In genomic region chrX:1491851-1492349, GRCh38 we compare ENCODE assay signal across 8 cellular contexts. TPM values are rescaled to one million over a fixed set of nuclear protein-coding genes. Genes with fewer than 3 reads are reported as not detected.
DNase-seq lines count a peak whose midpoint lies in the region; ATAC-seq and TF ChIP-seq lines count a peak whose summit lies in the region.

No MANE protein-coding gene starts in this region.

- no peaks in the 10 kb centered on the region for H3K27me3 ChIP-seq in prostate gland (replicated peaks; ENCODE audit: insufficient read depth)

- no peaks in the 10 kb centered on the region for H3K36me3 ChIP-seq in prostate gland

- no peak for TF ChIP-seq CTCF in GM10266 (IDR thresholded peaks at IDR 0.05; ENCODE audit: control insufficient read depth, insufficient read depth, low read depth, missing control alignments)
- no peak for TF ChIP-seq CTCF in prostate gland (IDR thresholded peaks at IDR 0.05)

- H3K9me3 Mint-ChIP-seq in activated T-cell treated with anti-CD3 and anti-CD28 coated beads, Interleukin-2, amount 50 U/mL, for 72 hours: peaks cover 4 to 7% of the 10 kb centered on the region in 2 donors
- H3K9me3 Mint-ChIP-seq in naive thymus-derived CD8-positive, alpha-beta T cell: peaks cover 0 to 9% (median 0%) of the 10 kb centered on the region in 9 donors

- H3K4me3 Mint-ChIP-seq in activated T-cell treated with anti-CD3 and anti-CD28 coated beads, Interleukin-2, amount 50 U/mL, for 72 hours: no peak overlapping the region
- peak overlapping the region in 1 of 10 donors; percentile 6 for H3K4me3 Mint-ChIP-seq in naive thymus-derived CD8-positive, alpha-beta T cell

- H3K4me1 ChIP-seq in prostate gland (replicated peaks): no peaks in the 10 kb centered on the region

- WGBS in prostate gland: 83% methylated on average over 6 of the region's 6 CpGs

- peaks cover 14 to 17% of the 10 kb centered on the region in 2 donors for H3K36me3 Mint-ChIP-seq in activated T-cell treated with anti-CD3 and anti-CD28 coated beads, Interleukin-2, amount 50 U/mL, for 72 hours (ENCODE audit: insufficient read depth in 2 of 2)
- peaks cover 10 to 62% (median 13%) of the 10 kb centered on the region in 3 donors for H3K36me3 Mint-ChIP-seq in naive thymus-derived CD8-positive, alpha-beta T cell

- POLR2A ChIA-PET in naive thymus-derived CD8-positive, alpha-beta T cell (lab: Charles Lee): no interaction called here

- peaks cover 35% of the 10 kb centered on the region for H3K4me1 Mint-ChIP-seq in activated T-cell treated with anti-CD3 and anti-CD28 coated beads, Interleukin-2, amount 50 U/mL, for 72 hours (ENCODE audit: low read depth)
- peaks cover 31 to 55% (median 41%) of the 10 kb centered on the region in 4 donors for H3K4me1 Mint-ChIP-seq in naive thymus-derived CD8-positive, alpha-beta T cell

- H3K27me3 Mint-ChIP-seq in activated T-cell treated with anti-CD3 and anti-CD28 coated beads, Interleukin-2, amount 50 U/mL, for 72 hours (ENCODE audit: low read depth): no peaks in the 10 kb centered on the region
- H3K27me3 Mint-ChIP-seq in naive thymus-derived CD8-positive, alpha-beta T cell: no peaks in the 10 kb centered on the region

- H3K27ac Mint-ChIP-seq in activated T-cell treated with anti-CD3 and anti-CD28 coated beads, Interleukin-2, amount 50 U/mL, for 72 hours: peak overlapping the region; percentile 35
- H3K27ac Mint-ChIP-seq in naive thymus-derived CD8-positive, alpha-beta T cell: peak overlapping the region in 9 of 10 donors; percentile 61 to 93 (median 88)

- peak; percentile 60 for ATAC-seq in GM21367 (IDR thresholded peaks at IDR 0.05; ENCODE audit: unreplicated experiment)
- peak; percentile 66 for ATAC-seq in HG03457 (IDR thresholded peaks at IDR 0.05; ENCODE audit: unreplicated experiment)
- peak; percentile 73 to 83 for ATAC-seq in activated T-cell treated with anti-CD3 and anti-CD28 coated beads, Interleukin-2, amount 50 U/mL, for 72 hours (replicated peaks in 1 of 2)
- peak; percentile 68 to 82 for ATAC-seq in naive thymus-derived CD8-positive, alpha-beta T cell

- peak; percentile 86 for DNase-seq in GM10266 (ENCODE audit: extremely low spot score)
- DNase-seq in activated T-cell treated with anti-CD3 and anti-CD28 coated beads, Interleukin-2, amount 50 U/mL, for 72 hours: peak; percentile 66 to 67
- peak in 7 of 10 donors; percentile 28 to 82 (median 65) for DNase-seq in naive thymus-derived CD8-positive, alpha-beta T cell
- DNase-seq in prostate gland (ENCODE audit: low spot score): no peak
- no peak for DNase-seq in medulla oblongata (ENCODE audit: extremely low spot score)
- DNase-seq in NK-92 treated with Interleukin-12 subunit alpha and Interleukin-12 subunit beta, amount 100 ng/mL, for 24 hours (lab: John Stamatoyannopoulos, UW): no peak

- no peak overlapping the region for H3K27ac ChIP-seq in prostate gland

- intact Hi-C loops in prostate gland (cut with DNase I): no loop called here

- H3K9me3 ChIP-seq in prostate gland: no peaks in the 10 kb centered on the region

- no peak overlapping the region for H3K4me3 ChIP-seq in prostate gland

- no peak for TF ChIP-seq POLR2A in prostate gland (IDR thresholded peaks at IDR 0.05)

RNA-seq across cellular contexts. Expression of gene ASMTL, which starts 39.2 kb away (rescaled TPM):
- total RNA-seq in activated T-cell treated with anti-CD3 and anti-CD28 coated beads, Interleukin-2, amount 50 U/mL, for 72 hours: 100 to 1,000 TPM in 1 of 2 donors, 10 to 100 TPM in 1; 70.4 to 101 TPM
- 10 to 100 TPM; 24.9 to 27.2 TPM for total RNA-seq in naive thymus-derived CD8-positive, alpha-beta T cell
- polyA plus RNA-seq in naive thymus-derived CD8-positive, alpha-beta T cell: 10 to 100 TPM; 37.8 to 43.6 (median 42.3) TPM
- 10 to 100 TPM; 43.1 to 44.2 TPM for total RNA-seq in prostate gland

RNA-seq across cellular contexts. Expression of gene P2RY8, which starts 45.1 kb away (rescaled TPM):
- 10 to 100 TPM; 40.1 to 45.7 TPM for total RNA-seq in activated T-cell treated with anti-CD3 and anti-CD28 coated beads, Interleukin-2, amount 50 U/mL, for 72 hours
- total RNA-seq in naive thymus-derived CD8-positive, alpha-beta T cell: 100 to 1,000 TPM; 131 to 132 TPM
- polyA plus RNA-seq in naive thymus-derived CD8-positive, alpha-beta T cell: 100 to 1,000 TPM; 163 to 190 (median 169) TPM
- 1 to 10 TPM in 1 of 2 donors, under 1 TPM in 1; 0.59 to 1.8 TPM for total RNA-seq in prostate gland

Comparison
In these comparisons a context has a peak if more than half of its experiments do, and no peak if none do; other contexts are left out.
1. DNase-seq: peak in GM10266 (single experiment), activated T-cell treated with anti-CD3 and anti-CD28 coated beads, Interleukin-2, amount 50 U/mL, for 72 hours (2 of 2) and naive thymus-derived CD8-positive, alpha-beta T cell (7 of 10); none in prostate gland (single experiment), medulla oblongata (single experiment) and NK-92 treated with Interleukin-12 subunit alpha and Interleukin-12 subunit beta, amount 100 ng/mL, for 24 hours (single experiment).
2. RNA of gene P2RY8, which starts 45.1 kb away (total RNA-seq): 131 to 132 TPM in naive thymus-derived CD8-positive, alpha-beta T cell and 40.1 to 45.7 TPM in activated T-cell treated with anti-CD3 and anti-CD28 coated beads, Interleukin-2, amount 50 U/mL, for 72 hours; 0.59 to 1.8 TPM in prostate gland; every median in the first group is over 10 times any median in the second.
3. Peak in every context shown above with its lines, with median percentiles within 50 percentile points of each other: ATAC-seq.